In genomic region chr14:39138450-39138849, GRCh38 we compare ENCODE assay signal across 1 cellular context.
A peak's percentile ranks its signal among the peaks of the same experiment; 100 is the strongest.
TF ChIP-seq lines count a peak whose summit lies in the region.

No MANE protein-coding gene starts in this region.

TF ChIP-seq in IMR-90, 13 proteins besides CTCF, POLR2A, EP300 and RAD21:
- TF ChIP-seq USF2 (IDR thresholded peaks at IDR 0.05; ENCODE audit: low read depth, low read length), result no peak
- peak; percentile 26; the same call in 1 of the 2 replicates for TF ChIP-seq CEBPB (IDR thresholded peaks at IDR 0.05; ENCODE audit: low read depth, low read length)
